17 cellular contexts compared by ENCODE assay signal in the genomic region with DNA sequence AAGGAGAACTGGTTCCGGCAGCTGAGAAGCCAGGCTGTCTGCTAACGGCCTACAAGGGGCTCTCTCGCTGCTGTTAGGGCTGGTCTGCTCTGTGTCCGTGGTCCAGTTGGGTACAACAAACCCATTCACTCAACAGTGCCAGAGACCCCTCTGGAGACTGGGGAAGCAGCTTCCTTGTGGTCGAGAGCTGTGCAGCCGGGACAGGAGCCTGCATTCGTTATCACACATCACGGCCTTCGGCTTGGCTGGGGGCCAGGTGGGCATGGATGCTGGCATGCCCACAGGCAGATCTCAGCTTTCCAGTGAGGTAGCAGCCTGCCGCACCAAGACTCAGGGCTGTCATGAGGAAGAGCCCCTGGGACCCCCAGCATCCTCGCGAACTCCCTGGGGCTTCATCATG.
A peak's percentile ranks its signal among the peaks of the same experiment; 100 is the strongest.
DNase-seq lines count a peak whose midpoint lies in the region; ATAC-seq, FAIRE-seq and TF ChIP-seq lines count a peak whose summit lies in the region.
"Had no signal": no experiment of that assay in that cellular context is flagged by ENCODE, and none has a peak within 500 bp of the region (broad histone marks: within the 10 kb centered on the region; RNA-seq: fewer than 3 reads in every experiment).

No MANE protein-coding gene starts in this region.

- peak; percentile 52 for ATAC-seq in left ventricle myocardium superior
- ATAC-seq in HG03196 (IDR thresholded peaks at IDR 0.05; ENCODE audit: unreplicated experiment): no peak
- ATAC-seq in HG02973 (IDR thresholded peaks at IDR 0.05; ENCODE audit: unreplicated experiment): no peak
- ATAC-seq: activated CD8-positive, alpha-beta memory T cell treated with anti-CD3 and anti-CD28 coated beads, Interleukin-2, amount 10 ng/mL, durations not matched to agents 7 days and 5 days; gastroesophageal sphincter had no signal

- no peak for TF ChIP-seq CTCF in suprapubic skin (IDR thresholded peaks at IDR 0.05)

- TF ChIP-seq POLR2A in suprapubic skin (IDR thresholded peaks at IDR 0.05) (no peak), GM12892 (IDR thresholded peaks at IDR 0.05; ENCODE audit: low read depth, low read length) (no peak)

- no peaks in the 10 kb centered on the region for H3K27me3 ChIP-seq in suprapubic skin
- H3K27me3 ChIP-seq: cardiac muscle cell, gastroesophageal sphincter, ovary had no signal

- peaks cover 38% of the 10 kb centered on the region for H3K4me1 ChIP-seq in suprapubic skin

- peaks cover 73% of the 10 kb centered on the region for H3K36me3 ChIP-seq in SK-N-MC (ENCODE audit: insufficient read depth, low read length)
- H3K36me3 ChIP-seq in suprapubic skin: peaks cover 4% of the 10 kb centered on the region
- H3K36me3 ChIP-seq: cardiac muscle cell, ovary had no signal

- no peak for FAIRE-seq in GM12892 (lab: Jason Lieb, UNC)
- FAIRE-seq: A204.1, G401.6 had no signal

- intact Hi-C loops in left ventricle myocardium superior (cut with micrococcal nuclease): no loop called here

- TF ChIP-seq EP300 in suprapubic skin (IDR thresholded peaks at IDR 0.05): no peak

- H3K9me3 ChIP-seq in SK-N-MC (ENCODE audit: low read depth, low read length): no peaks in the 10 kb centered on the region
- H3K9me3 ChIP-seq in suprapubic skin: no peaks in the 10 kb centered on the region
- H3K9me3 ChIP-seq: gastroesophageal sphincter, ovary had no signal

- peak overlapping the region; percentile 72 for H3K27ac ChIP-seq in SK-N-MC
- peak overlapping the region; percentile 57 for H3K27ac ChIP-seq in suprapubic skin
- H3K27ac ChIP-seq: cardiac muscle cell, gastroesophageal sphincter, ovary had no signal

- H3K9ac ChIP-seq in SK-N-MC (ENCODE audit: insufficient read length): no peak overlapping the region

- peak; percentile 6 for DNase-seq in NCI-H2196 (lab: John Stamatoyannopoulos, UW; ENCODE audit: unreplicated experiment)
- no peak for DNase-seq in NCI-H2196 treated with DMSO at 0.1 percent for 48 hours (lab: John Stamatoyannopoulos, UW; ENCODE audit: unreplicated experiment)
- DNase-seq in SK-N-MC (ENCODE audit: low read depth, low spot score): no peak
- peak; percentile 76 for DNase-seq in left ventricle myocardium superior
- DNase-seq in suprapubic skin (ENCODE audit: low spot score in 2 of 2): no peak
- DNase-seq in GM12892 (ENCODE audit: insufficient read length): no peak
- DNase-seq: activated CD8-positive, alpha-beta memory T cell treated with anti-CD3 and anti-CD28 coated beads, Interleukin-2, amount 10 ng/mL, durations not matched to agents 7 days and 5 days; activated naive CD4-positive, alpha-beta T cell; NCI-H2081; trophoblast cell had no signal

- WGBS in suprapubic skin: 100% methylated on average over 1 of the region's 12 CpGs

- H3K4me3 ChIP-seq in SK-N-MC: no peak overlapping the region
- H3K4me3 ChIP-seq in suprapubic skin: no peak overlapping the region
- H3K4me3 ChIP-seq: cardiac muscle cell, gastroesophageal sphincter, ovary had no signal

Comparison
In these comparisons a context has a peak if more than half of its experiments do, and no peak if none do; other contexts are left out.
1. DNase-seq: peak in NCI-H2196 (single experiment) and left ventricle myocardium superior (single experiment); none in NCI-H2196 treated with DMSO at 0.1 percent for 48 hours (single experiment), SK-N-MC (single experiment), suprapubic skin (0 of 2) and GM12892 (single experiment).